Comparison of ENCODE assay signal across 19 cellular contexts in the genomic region with DNA sequence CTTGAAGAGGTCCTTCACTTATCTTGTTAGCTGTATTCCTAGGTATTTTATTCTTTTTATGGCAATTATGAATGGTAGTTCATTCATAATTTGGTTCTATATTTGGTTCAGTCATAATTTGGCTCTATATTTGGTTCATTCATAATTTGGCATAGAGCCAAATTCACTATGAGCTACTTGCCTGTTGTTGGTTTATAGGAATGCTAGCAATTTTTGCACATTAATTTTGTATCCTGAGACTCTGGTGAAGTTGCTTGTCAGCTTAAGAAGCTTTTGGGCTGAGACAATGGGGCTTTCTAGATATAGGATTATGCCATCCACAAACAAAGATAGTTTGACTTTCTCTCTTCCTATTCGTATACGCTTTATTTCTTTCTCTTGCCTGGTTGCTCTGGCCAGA.
"Had no signal": no experiment of that assay in that cellular context is flagged by ENCODE, and none has a peak within 500 bp of the region (broad histone marks: within the 10 kb centered on the region; RNA-seq: fewer than 3 reads in every experiment).

No MANE protein-coding gene starts in this region.

- H3K4me3 ChIP-seq: coronary artery, mucosa of descending colon, transverse colon had no signal

- H3K4me3 Mint-ChIP-seq: activated naive CD8-positive, alpha-beta T cell; activated T-cell treated with anti-CD3 and anti-CD28 coated beads, Interleukin-2, amount 50 U/mL, for 4 hours; natural killer cell treated with Interleukin-12 subunit alpha and Interleukin-12 subunit beta and Interleukin-15 and Interleukin-18, amount 100 ng/mL, for 72 hours had no signal

- H3K27ac Mint-ChIP-seq: activated naive CD8-positive, alpha-beta T cell; natural killer cell treated with Interleukin-12 subunit alpha and Interleukin-12 subunit beta and Interleukin-15 and Interleukin-18, amount 100 ng/mL, for 72 hours; progenitor cell of endocrine pancreas had no signal

- ATAC-seq: activated T-cell treated with anti-CD3 and anti-CD28 coated beads, Interleukin-2, amount 50 U/mL, for 4 hours; left cardiac atrium; mucosa of descending colon; natural killer cell treated with Interleukin-12 subunit alpha and Interleukin-12 subunit beta and Interleukin-15 and Interleukin-18, amount 100 ng/mL, for 72 hours; sciatic nerve had no signal

- H3K36me3 Mint-ChIP-seq: activated naive CD8-positive, alpha-beta T cell; natural killer cell treated with Interleukin-12 subunit alpha and Interleukin-12 subunit beta and Interleukin-15 and Interleukin-18, amount 100 ng/mL, for 72 hours had no signal

- H3K9me3 Mint-ChIP-seq: activated T-cell treated with anti-CD3 and anti-CD28 coated beads, Interleukin-2, amount 50 U/mL, for 4 hours had no signal

- DNase-seq: activated CD4-positive, alpha-beta T cell treated with anti-CD3 and anti-CD28 coated beads, Interleukin-2, amount 50 U/mL, for 4 hours; activated CD4-positive, CD25-positive, alpha-beta regulatory T cell treated with anti-CD3 and anti-CD28 coated beads, Interleukin-2, amount 50 U/mL, for 72 hours; activated gamma-delta T cell; activated T-cell treated with anti-CD3 and anti-CD28 coated beads, Interleukin-2, amount 50 U/mL, for 4 hours; anterior cingulate cortex; effector CD4-positive, alpha-beta T cell; hypothalamus; left cardiac atrium; mucosa of descending colon; occipital lobe; stimulated activated naive CD4-positive, alpha-beta T cell; substantia nigra; T-helper 9 cell; transverse colon had no signal

- H3K27me3 Mint-ChIP-seq: activated naive CD8-positive, alpha-beta T cell; natural killer cell treated with Interleukin-12 subunit alpha and Interleukin-12 subunit beta and Interleukin-15 and Interleukin-18, amount 100 ng/mL, for 72 hours; progenitor cell of endocrine pancreas had no signal
